14 cellular contexts compared by ENCODE assay signal in genomic region chr21:40754466-40754865, GRCh38.
DNase-seq lines count a peak whose midpoint lies in the region; ATAC-seq, FAIRE-seq and TF ChIP-seq lines count a peak whose summit lies in the region.
"Had no signal": no experiment of that assay in that cellular context is flagged by ENCODE, and none has a peak within 500 bp of the region (broad histone marks: within the 10 kb centered on the region; RNA-seq: fewer than 3 reads in every experiment).

No MANE protein-coding gene starts in this region.

- H3K4me1 ChIP-seq in cardiac muscle cell (ENCODE audit: low read depth) (peaks cover 50% of the 10 kb centered on the region), right atrium auricular region (no peaks in the 10 kb centered on the region)
- H3K4me1 ChIP-seq: Caco-2 had no signal

- no peaks in the 10 kb centered on the region for H3K27me3 ChIP-seq in cardiac muscle cell
- no peaks in the 10 kb centered on the region for H3K27me3 ChIP-seq in right atrium auricular region

- peak overlapping the region; percentile 80 for H3K27ac ChIP-seq in cardiac muscle cell
- no peak overlapping the region for H3K27ac ChIP-seq in right atrium auricular region

- H3K9me3 ChIP-seq in cardiac muscle cell (ENCODE audit: low read depth): no peaks in the 10 kb centered on the region
- no peaks in the 10 kb centered on the region for H3K9me3 ChIP-seq in right atrium auricular region
- H3K9me3 ChIP-seq: Caco-2 had no signal

- no peak for ATAC-seq in HG03378 (IDR thresholded peaks at IDR 0.05; ENCODE audit: unreplicated experiment)

- no peak overlapping the region for H3K4me3 ChIP-seq in cardiac muscle cell
- no peak overlapping the region for H3K4me3 ChIP-seq in right atrium auricular region

- H3K36me3 ChIP-seq in cardiac muscle cell: no peaks in the 10 kb centered on the region
- H3K36me3 ChIP-seq in right atrium auricular region: no peaks in the 10 kb centered on the region

- TF ChIP-seq CTCF in cardiac muscle cell (IDR thresholded peaks at IDR 0.05; ENCODE audit: low read depth, low read length) (no peak), right atrium auricular region (IDR thresholded peaks at IDR 0.05) (no peak)

- FAIRE-seq in HTR-8/SVneo (lab: Jason Lieb, UNC): no peak

- DNase-seq in cardiac muscle cell (ENCODE audit: low read depth in 1 of 2, low spot score in 1 of 2) (peak in 1 of 2 donors; percentile 83), right atrium auricular region (ENCODE audit: low spot score) (no peak), NCI-H1436 treated with DMSO at 0.1 percent for 48 hours (lab: John Stamatoyannopoulos, UW) (peak; percentile 30), dedifferentiated amniotic fluid mesenchymal stem cell (ENCODE audit: extremely low spot score) (peak; percentile 9), HTR-8/SVneo (ENCODE audit: insufficient read length, low spot score) (no peak), COR-L47 (lab: John Stamatoyannopoulos, UW) (no peak)
- DNase-seq: Caco-2; DMS153; H7; NCI-H1694 treated with DMSO at 0.1 percent for 48 hours; NCI-H524; NK-92 treated with Interleukin-12 subunit alpha and Interleukin-12 subunit beta, amount 100 ng/mL, for 24 hours; OCI-M1 had no signal

Comparison
In these comparisons a context has a peak if more than half of its experiments do, and no peak if none do; other contexts are left out.
1. DNase-seq: peak in NCI-H1436 treated with DMSO at 0.1 percent for 48 hours (single experiment) and dedifferentiated amniotic fluid mesenchymal stem cell (single experiment); none in right atrium auricular region (single experiment), HTR-8/SVneo (single experiment) and COR-L47 (single experiment).